9 cellular contexts compared by ENCODE assay signal in the genomic region with DNA sequence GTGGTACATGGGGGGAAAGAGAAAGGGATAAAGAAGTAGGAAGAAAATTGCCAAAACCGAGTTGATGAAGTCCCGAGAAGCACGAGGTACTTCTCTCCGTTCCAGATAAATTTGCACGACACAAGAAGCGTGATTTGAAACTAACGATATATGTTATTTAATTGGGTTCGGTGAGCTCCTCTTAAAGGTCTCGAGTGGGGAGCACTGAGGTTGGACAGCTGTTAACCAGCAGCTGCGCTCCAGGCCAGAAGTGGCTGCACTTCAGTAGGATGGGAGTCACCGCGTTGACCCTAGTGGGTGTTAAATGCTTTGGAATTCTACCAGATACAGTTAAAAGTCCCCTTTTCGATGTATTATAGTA. TPM values are rescaled to one million over a fixed set of nuclear protein-coding genes. Genes with fewer than 3 reads are reported as not detected.
DNase-seq lines count a peak whose midpoint lies in the region; ATAC-seq, FAIRE-seq and TF ChIP-seq lines count a peak whose summit lies in the region.
"Had no signal": no experiment of that assay in that cellular context is flagged by ENCODE, and none has a peak within 500 bp of the region (broad histone marks: within the 10 kb centered on the region; RNA-seq: fewer than 3 reads in every experiment).

No MANE protein-coding gene starts in this region.

- DNase-seq in activated CD4-positive, alpha-beta T cell treated with anti-CD3 and anti-CD28 coated beads for 36 hours: no peak
- DNase-seq in activated CD4-positive, alpha-beta T cell treated with anti-CD3 and anti-CD28 coated beads, Interleukin-2, amount 50 U/mL, for 48 hours: no peak
- DNase-seq in SHP77 (lab: John Stamatoyannopoulos, UW) (peak; percentile 5 to 52), endothelial cell of umbilical vein (ENCODE audit: low read depth, low spot score) (peak; percentile 49), NCI-H128 (lab: John Stamatoyannopoulos, UW; ENCODE audit: unreplicated experiment) (no peak), left lobe of liver (ENCODE audit: low spot score) (no peak), 8988T (no peak)

- H3K79me2 ChIP-seq in endothelial cell of umbilical vein (ENCODE audit: control insufficient read depth, insufficient read depth, low read length): peaks cover 33% of the 10 kb centered on the region

- peak overlapping the region; percentile 81 for H3K27ac Mint-ChIP-seq in activated CD4-positive, alpha-beta T cell treated with anti-CD3 and anti-CD28 coated beads for 36 hours

- CTCF ChIA-PET in activated CD4-positive, alpha-beta T cell treated with anti-CD3 and anti-CD28 coated beads for 36 hours (lab: Charles Lee): interaction anchor here (0.6 to 0.8 kb wide), 3 partner anchors 14 to 34 kb away, joined by 3 to 4 read pairs (median 3); no protein-coding TSS in a partner anchor
- CTCF ChIA-PET in endothelial cell of umbilical vein (lab: Charles Lee): interaction anchor here (5.7 kb wide), 1 partner anchor 24 kb away, joined by 75 read pairs; no protein-coding TSS in a partner anchor

- POLR2A ChIA-PET in activated CD4-positive, alpha-beta T cell treated with anti-CD3 and anti-CD28 coated beads for 36 hours (lab: Charles Lee): no interaction called here
- POLR2A ChIA-PET in endothelial cell of umbilical vein (lab: Charles Lee): interaction anchor here (0.7 kb wide), 1 partner anchor 11 kb away, joined by 3 read pairs; no protein-coding TSS in a partner anchor

- H3K27me3 Mint-ChIP-seq in activated CD4-positive, alpha-beta T cell treated with anti-CD3 and anti-CD28 coated beads for 36 hours: no peaks in the 10 kb centered on the region

- H3K27me3 ChIP-seq in endothelial cell of umbilical vein (ENCODE audit: control insufficient read depth in 2 of 2, insufficient read depth in 2 of 2, low read length in 2 of 2): no peaks in the 10 kb centered on the region
- no peaks in the 10 kb centered on the region for H3K27me3 ChIP-seq in mucosa of rectum (ENCODE audit: control insufficient read depth in 2 of 2, insufficient read depth in 2 of 2, low read length in 2 of 2)

- H3K4me1 ChIP-seq in endothelial cell of umbilical vein (ENCODE audit: control insufficient read depth, extremely low read depth, insufficient read depth, low read length): peaks cover 26% of the 10 kb centered on the region
- H3K4me1 ChIP-seq in mucosa of rectum (ENCODE audit: control insufficient read depth in 2 of 2, insufficient read depth in 2 of 2, low read length in 2 of 2): peaks cover 8 to 13% of the 10 kb centered on the region in 2 donors

- no peaks in the 10 kb centered on the region for H3K9me3 Mint-ChIP-seq in activated CD4-positive, alpha-beta T cell treated with anti-CD3 and anti-CD28 coated beads for 36 hours (ENCODE audit: low read depth)

- H3K4me3 ChIP-seq in endothelial cell of umbilical vein (replicated peaks in 1 of 3; ENCODE audit: insufficient read depth in 1 of 3, low read depth in 1 of 3, low read length in 3 of 3): peak overlapping the region; percentile 80 to 83 (median 81)
- peak overlapping the region; percentile 84 to 91 for H3K4me3 ChIP-seq in mucosa of rectum (ENCODE audit: low read length in 2 of 2)

- dilution Hi-C loops in endothelial cell of umbilical vein (cut with MboI; ENCODE audit: extremely low pct_ligation_motif_present, low sequenced_read_pairs): no loop called here

- H3K27ac ChIP-seq in endothelial cell of umbilical vein (ENCODE audit: insufficient read depth, low read depth, low read length) (peak overlapping the region; percentile 55), mucosa of rectum (ENCODE audit: low read depth in 2 of 2, low read length in 2 of 2) (peak overlapping the region; percentile 86 to 88)

- no peak for ATAC-seq in activated CD4-positive, alpha-beta T cell treated with anti-CD3 and anti-CD28 coated beads for 36 hours
- ATAC-seq in left lobe of liver: no peak

- no TSS peak for BruUV-seq in endothelial cell of umbilical vein (replicated peaks; lab: Mats Ljungman, UMichigan)

- intact Hi-C loops in activated CD4-positive, alpha-beta T cell treated with anti-CD3 and anti-CD28 coated beads for 36 hours (cut with DNase I, micrococcal nuclease): loop anchor here (1.0 to 5.0 kb wide), 12 partner anchors 25 to 1537 kb away; partner anchors contain the start of genes ERH (in 2 of the 2), EXD2 (in 2 of the 2), SLC39A9 (in 2 of the 2) and ACTN1 (in 1 of the 2)
- intact Hi-C loops in endothelial cell of umbilical vein (cut with micrococcal nuclease): loop anchor here (1.0 to 10.0 kb wide), 5 partner anchors 25 to 311 kb away; partner anchors contain the start of genes ERH, EXD2 and SLC39A9

- peak overlapping the region; percentile 69 for H3K9ac ChIP-seq in endothelial cell of umbilical vein (replicated peaks; ENCODE audit: extremely low read depth, insufficient read depth, low read length)
- peak overlapping the region; percentile 52 to 87 for H3K9ac ChIP-seq in mucosa of rectum (ENCODE audit: low read depth in 1 of 2, low read length in 2 of 2)

- no peak for TF ChIP-seq CTCF in endothelial cell of umbilical vein (IDR thresholded peaks at IDR 0.05; ENCODE audit: extremely low read depth in 1 of 2, insufficient read depth in 1 of 2, low read depth in 1 of 2, low read length in 2 of 2)

- H3K36me3 ChIP-seq in endothelial cell of umbilical vein (ENCODE audit: control insufficient read depth in 2 of 2, extremely low read depth in 1 of 2, insufficient read depth in 2 of 2, low read length in 2 of 2) (peaks cover 0 to 3% of the 10 kb centered on the region in 2 experiments), mucosa of rectum (ENCODE audit: control insufficient read depth in 2 of 2, insufficient read depth in 2 of 2, low read length in 2 of 2) (peaks cover 0 to 3% of the 10 kb centered on the region in 2 donors)

- H2AFZ ChIP-seq in endothelial cell of umbilical vein (ENCODE audit: low read depth, low read length): peak overlapping the region; percentile 95

- H3K9me1 ChIP-seq in endothelial cell of umbilical vein (replicated peaks; ENCODE audit: control insufficient read depth, extremely low read depth, insufficient read depth, low read length): no peaks in the 10 kb centered on the region

- H3K4me1 Mint-ChIP-seq in activated CD4-positive, alpha-beta T cell treated with anti-CD3 and anti-CD28 coated beads for 36 hours: peaks cover 26% of the 10 kb centered on the region

- FAIRE-seq in endothelial cell of umbilical vein (lab: Jason Lieb, UNC): no peak
- FAIRE-seq: colon had no signal

- no peaks in the 10 kb centered on the region for H3K9me3 ChIP-seq in endothelial cell of umbilical vein (replicated peaks; ENCODE audit: control insufficient read depth, insufficient read depth, low read length)
- no peaks in the 10 kb centered on the region for H3K9me3 ChIP-seq in mucosa of rectum (ENCODE audit: control insufficient read depth in 2 of 2, low read length in 2 of 2)

- TF ChIP-seq POLR2A in endothelial cell of umbilical vein (IDR thresholded peaks at IDR 0.05; ENCODE audit: low read depth, low read length): no peak

- no peaks in the 10 kb centered on the region for H4K20me1 ChIP-seq in endothelial cell of umbilical vein (replicated peaks; ENCODE audit: control insufficient read depth, extremely low read depth, insufficient read depth, low read length)

- H3K36me3 Mint-ChIP-seq in activated CD4-positive, alpha-beta T cell treated with anti-CD3 and anti-CD28 coated beads for 36 hours (ENCODE audit: low read depth): peaks cover 12% of the 10 kb centered on the region

- peak overlapping the region; percentile 83 for H3K4me3 Mint-ChIP-seq in activated CD4-positive, alpha-beta T cell treated with anti-CD3 and anti-CD28 coated beads for 36 hours

- H3K4me2 ChIP-seq in endothelial cell of umbilical vein (ENCODE audit: insufficient read depth, low read length): peak overlapping the region; percentile 98

TF ChIP-seq in endothelial cell of umbilical vein, 7 proteins besides CTCF, POLR2A, EP300 and RAD21:
- TF ChIP-seq POLR2AphosphoS5 (IDR thresholded peaks at IDR 0.05; ENCODE audit: insufficient read depth, low read depth, low read length): no peak
- TF ChIP-seq MYC (IDR thresholded peaks at IDR 0.05; ENCODE audit: low read depth, low read length): no peak
- no peak for TF ChIP-seq JUN (IDR thresholded peaks at IDR 0.05; ENCODE audit: borderline replicate concordance, insufficient read depth, insufficient read length, low read depth)
- no peak for TF ChIP-seq EZH2 (IDR thresholded peaks at IDR 0.05; ENCODE audit: borderline replicate concordance, low read depth, low read length, severe bottlenecking)
- TF ChIP-seq FOS (IDR thresholded peaks at IDR 0.05; ENCODE audit: borderline replicate concordance, insufficient read depth, low read length): no peak
- no peak for TF ChIP-seq GATA2 (IDR thresholded peaks at IDR 0.05; ENCODE audit: insufficient read depth, insufficient read length, low read depth, low read length)
- TF ChIP-seq MAX (IDR thresholded peaks at IDR 0.05; ENCODE audit: insufficient read depth, insufficient read length): no peak
TF ChIP-seq in endothelial cell of umbilical vein: peak in this region for 0.

RNA-seq across cellular contexts. Expression of gene DCAF5, which starts 0.9 kb away (rescaled TPM):
- 10 to 100 TPM; 34.1 to 38.7 TPM for total RNA-seq in activated CD4-positive, alpha-beta T cell treated with anti-CD3 and anti-CD28 coated beads for 36 hours
- total RNA-seq in endothelial cell of umbilical vein: 35.3 and 37.9 TPM in 2 replicates
- polyA plus RNA-seq in endothelial cell of umbilical vein: 49.1 and 52.5 TPM in 2 replicates
- 37.9 and 42.7 TPM in 2 replicates for polyA plus RNA-seq in endothelial cell of umbilical vein (2011; cell fraction: cytosol; rRNA removed)
- polyA plus RNA-seq in endothelial cell of umbilical vein (2011; cell fraction: nucleus; rRNA removed): 108 and 112 TPM in 2 replicates
- 27.5 TPM in 2 replicates for polyA plus RNA-seq in endothelial cell of umbilical vein (2012)
- polyA minus RNA-seq in endothelial cell of umbilical vein: 44.4 and 55.2 TPM in 2 replicates
- polyA minus RNA-seq in endothelial cell of umbilical vein (2011; cell fraction: cytosol; rRNA and poly(A)+ RNA removed): 7.6 TPM
- 38.4 and 48.5 TPM in 2 replicates for polyA minus RNA-seq in endothelial cell of umbilical vein (2011; cell fraction: nucleus; rRNA and poly(A)+ RNA removed)
- 31.9 TPM for total RNA-seq in left lobe of liver

RNA-seq across cellular contexts. Expression of gene EXD2, which starts 37.5 kb away (rescaled TPM):
- total RNA-seq in activated CD4-positive, alpha-beta T cell treated with anti-CD3 and anti-CD28 coated beads for 36 hours: 10 to 100 TPM; 10.8 to 14.5 TPM
- total RNA-seq in endothelial cell of umbilical vein (18.6 and 22.6 TPM in 2 replicates), left lobe of liver (8.2 TPM)
- 10.7 and 11.6 TPM in 2 replicates for polyA plus RNA-seq in endothelial cell of umbilical vein
- polyA plus RNA-seq in endothelial cell of umbilical vein (2011; cell fraction: cytosol; rRNA removed): 11.5 and 12.2 TPM in 2 replicates
- 20.0 and 23.9 TPM in 2 replicates for polyA plus RNA-seq in endothelial cell of umbilical vein (2011; cell fraction: nucleus; rRNA removed)
- polyA plus RNA-seq in endothelial cell of umbilical vein (2012): 15.9 and 16.2 TPM in 2 replicates
- polyA minus RNA-seq in endothelial cell of umbilical vein: 28.7 and 31.3 TPM in 2 replicates
- 9.5 TPM for polyA minus RNA-seq in endothelial cell of umbilical vein (2011; cell fraction: cytosol; rRNA and poly(A)+ RNA removed)
- 11.9 and 14.0 TPM in 2 replicates for polyA minus RNA-seq in endothelial cell of umbilical vein (2011; cell fraction: nucleus; rRNA and poly(A)+ RNA removed)

Comparison
In these comparisons a context has a peak if more than half of its experiments do, and no peak if none do; other contexts are left out.
1. DNase-seq: peak in SHP77 (2 of 2) and endothelial cell of umbilical vein (single experiment); none in activated CD4-positive, alpha-beta T cell treated with anti-CD3 and anti-CD28 coated beads for 36 hours (single experiment), activated CD4-positive, alpha-beta T cell treated with anti-CD3 and anti-CD28 coated beads, Interleukin-2, amount 50 U/mL, for 48 hours (0 of 2), NCI-H128 (single experiment), left lobe of liver (single experiment) and 8988T (single experiment).